ENCODE assay signal across 23 cellular contexts in genomic region chr5:25649628-25650265, GRCh38.
DNase-seq lines count a peak whose midpoint lies in the region; ATAC-seq and TF ChIP-seq lines count a peak whose summit lies in the region.
"Had no signal": no experiment of that assay in that cellular context is flagged by ENCODE, and none has a peak within 500 bp of the region (broad histone marks: within the 10 kb centered on the region; RNA-seq: fewer than 3 reads in every experiment).

No MANE protein-coding gene starts in this region.

- H3K27me3 Mint-ChIP-seq in WTC11 (ENCODE audit: low read depth) = peaks cover under 1% of the 10 kb centered on the region
- H3K27me3 Mint-ChIP-seq: CD4-positive, alpha-beta memory T cell had no signal

- DNase-seq in Daoy (ENCODE audit: low read depth) = peak; percentile 30
- DNase-seq in HS-5 (ENCODE audit: low read depth) = peak; percentile 68
- DNase-seq in RPMI7951 (ENCODE audit: low read depth) = peak; percentile 15
- DNase-seq in glomerular visceral epithelial cell (ENCODE audit: extremely low spot score) = peak; percentile 21
- DNase-seq in omental fat pad (ENCODE audit: low spot score) = no peak
- no peak for DNase-seq in GOT3 (lab: John Stamatoyannopoulos, UW)
- no peak for DNase-seq in NCI-H128 (lab: John Stamatoyannopoulos, UW; ENCODE audit: unreplicated experiment)
- DNase-seq in WTC11 (ENCODE audit: low spot score) = no peak
- DNase-seq: C1 segment of cervical spinal cord; CD4-positive, alpha-beta memory T cell; COR-L47; DMS53; GDM1; H7; KBM-7; MM.1S; NCI-H1417; NCI-H1694; NCI-H2029 treated with DMSO at 0.1 percent for 48 hours; NCI-H2227 treated with DMSO at 0.1 percent for 48 hours; NCI-H526 treated with DMSO at 0.1 percent for 48 hours had no signal

- TF ChIP-seq CTCF in omental fat pad (IDR thresholded peaks at IDR 0.05) = no peak
- TF ChIP-seq CTCF in WTC11 (IDR thresholded peaks at IDR 0.05) = no peak

- H3K36me3 Mint-ChIP-seq in WTC11 = peaks cover 11% of the 10 kb centered on the region
- H3K36me3 Mint-ChIP-seq: CD4-positive, alpha-beta memory T cell had no signal

- POLR2A ChIA-PET in WTC11 (lab: Charles Lee) = no interaction called here

- H3K4me3 Mint-ChIP-seq in WTC11 = no peak overlapping the region
- H3K4me3 Mint-ChIP-seq: CD4-positive, alpha-beta memory T cell had no signal

- CTCF ChIA-PET in WTC11 (lab: Charles Lee) = no interaction called here

- H3K4me1 Mint-ChIP-seq in WTC11 = 0 out of 2 replicates have a peak, but pooled peaks cover 4% of the 10 kb centered on the region
- H3K4me1 Mint-ChIP-seq: CD4-positive, alpha-beta memory T cell had no signal

- no peak overlapping the region for H3K27ac Mint-ChIP-seq in WTC11
- H3K27ac Mint-ChIP-seq: CD4-positive, alpha-beta memory T cell had no signal

- ATAC-seq in omental fat pad (ENCODE audit: low FRiP score) (no peak), WTC11 (no peak)
- ATAC-seq: A549, GM12878 had no signal

- peaks cover 44% of the 10 kb centered on the region for H3K9me3 Mint-ChIP-seq in WTC11

TF ChIP-seq in WTC11, 78 proteins besides CTCF, POLR2A, EP300 and RAD21 (continues in another document):
- TF ChIP-seq FOXP4 (CRISPR knock-in tag; IDR thresholded peaks at IDR 0.05) = no peak
- TF ChIP-seq ZNF317 (CRISPR knock-in tag; IDR thresholded peaks at IDR 0.05; ENCODE audit: borderline replicate concordance, low read depth) = no peak
- TF ChIP-seq TCF7 (CRISPR knock-in tag; IDR thresholded peaks at IDR 0.05; ENCODE audit: low read depth) = no peak
- no peak for TF ChIP-seq ZNF281 (CRISPR knock-in tag; IDR thresholded peaks at IDR 0.05)
- TF ChIP-seq PRDM15 (CRISPR knock-in tag; IDR thresholded peaks at IDR 0.05) = no peak
- TF ChIP-seq MYBL2 (CRISPR knock-in tag; IDR thresholded peaks at IDR 0.05) = no peak
- no peak for TF ChIP-seq NFATC4 (CRISPR knock-in tag; IDR thresholded peaks at IDR 0.05)
- no peak for TF ChIP-seq USF1 (CRISPR knock-in tag; IDR thresholded peaks at IDR 0.05)
- TF ChIP-seq ESRRA (CRISPR knock-in tag; IDR thresholded peaks at IDR 0.05; ENCODE audit: borderline replicate concordance) = no peak
- no peak for TF ChIP-seq SMAD4 (CRISPR knock-in tag; IDR thresholded peaks at IDR 0.05)
- no peak for TF ChIP-seq E2F1 (CRISPR knock-in tag; IDR thresholded peaks at IDR 0.05)
- no peak for TF ChIP-seq NR1H2 (CRISPR knock-in tag; IDR thresholded peaks at IDR 0.05)
- no peak for TF ChIP-seq ZNF425 (CRISPR knock-in tag; conservative IDR thresholded peaks at IDR 0.05)
- no peak for TF ChIP-seq E2F5 (CRISPR knock-in tag; IDR thresholded peaks at IDR 0.05)
- no peak for TF ChIP-seq FOXK1 (CRISPR knock-in tag; IDR thresholded peaks at IDR 0.05)

Comparison
In these comparisons a context has a peak if more than half of its experiments do, and no peak if none do; other contexts are left out.
1. DNase-seq: peak in Daoy (single experiment), HS-5 (single experiment), RPMI7951 (single experiment) and glomerular visceral epithelial cell (single experiment); none in omental fat pad (single experiment), GOT3 (single experiment), NCI-H128 (single experiment) and WTC11 (single experiment).